Comparison of ENCODE assay signal across 14 cellular contexts in the genomic region with DNA sequence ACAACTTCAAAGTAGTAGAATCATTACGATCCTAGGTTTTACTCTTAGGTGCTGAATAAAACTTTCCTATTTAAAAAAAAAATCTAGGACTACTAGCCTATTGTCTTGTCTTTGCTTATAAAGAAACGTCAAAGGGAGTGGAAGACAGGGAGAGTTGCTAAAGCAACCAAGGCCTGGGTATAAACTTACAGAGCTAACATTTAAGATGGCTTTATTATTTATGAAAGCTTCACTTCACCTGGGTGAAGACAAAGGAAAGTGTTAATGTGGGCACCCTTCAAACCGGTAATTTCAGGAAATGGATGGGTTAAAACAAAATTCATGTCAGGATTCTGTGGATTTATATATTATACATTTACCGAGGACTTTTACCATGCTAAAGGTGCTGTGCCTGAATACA. TPM values are rescaled to one million over a fixed set of nuclear protein-coding genes. Genes with fewer than 3 reads are reported as not detected.
A peak's percentile ranks its signal among the peaks of the same experiment; 100 is the strongest.
DNase-seq lines count a peak whose midpoint lies in the region; ATAC-seq and TF ChIP-seq lines count a peak whose summit lies in the region.
"Had no signal": no experiment of that assay in that cellular context is flagged by ENCODE, and none has a peak within 500 bp of the region (broad histone marks: within the 10 kb centered on the region; RNA-seq: fewer than 3 reads in every experiment).

No MANE protein-coding gene starts in this region.

- no peak overlapping the region for H2AFZ ChIP-seq in Loucy (ENCODE audit: low read length)
- H2AFZ ChIP-seq in mammary epithelial cell (ENCODE audit: low read depth, low read length), result no peak overlapping the region

- H3K36me3 ChIP-seq in BLaER1, result no peaks in the 10 kb centered on the region
- no peaks in the 10 kb centered on the region for H3K36me3 ChIP-seq in Loucy (ENCODE audit: insufficient read depth, low read length)
- H3K36me3 ChIP-seq in mammary epithelial cell (ENCODE audit: insufficient read depth, low read length), result peaks cover 4% of the 10 kb centered on the region
- H3K36me3 ChIP-seq: upper lobe of right lung had no signal

- peak overlapping the region; percentile 61 to 93 (median 90) for H3K4me3 Mint-ChIP-seq in nephron
- no peak overlapping the region for H3K4me3 Mint-ChIP-seq in T-cell

- no peaks in the 10 kb centered on the region for H3K36me3 Mint-ChIP-seq in nephron (ENCODE audit: low read depth)
- H3K36me3 Mint-ChIP-seq in T-cell, result no peaks in the 10 kb centered on the region

- dilution Hi-C loops in mammary epithelial cell (cut with HindIII; ENCODE audit: low sequenced_read_pairs), result no loop called here

- H4K20me1 ChIP-seq in BLaER1, result peaks cover 70% of the 10 kb centered on the region
- H4K20me1 ChIP-seq in Loucy (ENCODE audit: insufficient read depth, low read length, poor library complexity, severe bottlenecking), result peaks cover 21% of the 10 kb centered on the region
- no peaks in the 10 kb centered on the region for H4K20me1 ChIP-seq in mammary epithelial cell (ENCODE audit: insufficient read depth, low read length)

- POLR2A ChIA-PET in T-cell (lab: Charles Lee), result interaction anchor here in 1 of 2 donors (0.5 kb wide), 1 partner anchor 23 kb away, joined by 4 read pairs; no protein-coding TSS in a partner anchor

- intact Hi-C loops in mammary epithelial cell (cut with micrococcal nuclease), result loop anchor here (2.0 kb wide), 1 partner anchor 45 kb away; no protein-coding TSS in a partner anchor

- ATAC-seq in HG03354 (IDR thresholded peaks at IDR 0.05; ENCODE audit: poor library complexity, severe bottlenecking, unreplicated experiment) (no peak), GM18858 (IDR thresholded peaks at IDR 0.05; ENCODE audit: unreplicated experiment) (no peak), T-cell (replicated peaks in 1 of 4) (no peak), HG02870 (IDR thresholded peaks at IDR 0.05; ENCODE audit: unreplicated experiment) (no peak)
- ATAC-seq: upper lobe of right lung had no signal

- no peaks in the 10 kb centered on the region for H3K9me2 ChIP-seq in Loucy (replicated peaks; ENCODE audit: low read depth, low read length)

- H3K4me2 ChIP-seq in BLaER1 (peak overlapping the region; percentile 96), Loucy (ENCODE audit: low read depth, low read length, poor library complexity, severe bottlenecking) (peak overlapping the region; percentile 83), mammary epithelial cell (ENCODE audit: insufficient read depth, low read depth, low read length) (peak overlapping the region; percentile 71)

- BruUV-seq in mammary epithelial cell (replicated peaks; lab: Mats Ljungman, UMichigan), result no TSS peak

- no peak overlapping the region; the same call in 1 of the 2 replicates for H3K27ac ChIP-seq in BLaER1
- peak overlapping the region; percentile 95 for H3K27ac ChIP-seq in mammary epithelial cell (ENCODE audit: insufficient read depth, low read depth, low read length)
- H3K27ac ChIP-seq: upper lobe of right lung had no signal

- H3K27me3 Mint-ChIP-seq in nephron (ENCODE audit: low read depth) (peaks cover 7% of the 10 kb centered on the region), T-cell (no peaks in the 10 kb centered on the region)

- no peaks in the 10 kb centered on the region for H3K9me3 Mint-ChIP-seq in nephron
- H3K9me3 Mint-ChIP-seq in T-cell, result no peaks in the 10 kb centered on the region

- H3K27me3 ChIP-seq in BLaER1 (peaks cover 8% of the 10 kb centered on the region; the same call in 1 of the 2 replicates), Loucy (ENCODE audit: insufficient read depth, low read length, poor library complexity, severe bottlenecking) (no peaks in the 10 kb centered on the region), mammary epithelial cell (ENCODE audit: insufficient read depth, low read length) (no peaks in the 10 kb centered on the region)
- H3K27me3 ChIP-seq: upper lobe of right lung had no signal

- H3K4me3 ChIP-seq in BLaER1 (no peak overlapping the region), Loucy (ENCODE audit: low read length, poor library complexity, severe bottlenecking) (peak overlapping the region; percentile 89), mammary epithelial cell (replicated peaks in 1 of 3; ENCODE audit: insufficient read depth in 1 of 3, low read depth in 2 of 3, low read length in 3 of 3) (peak overlapping the region; percentile 82 to 85 (median 82))

- TF ChIP-seq CTCF in Loucy (conservative IDR thresholded peaks at IDR 0.05; ENCODE audit: low read length) (no peak), mammary epithelial cell (conservative IDR thresholded peaks at IDR 0.05 in 1 of 2, IDR thresholded peaks at IDR 0.05 in 1 of 2; ENCODE audit: extremely low read depth in 1 of 2, insufficient read depth in 1 of 2, low read depth in 1 of 2, low read length in 2 of 2) (no peak), nephron (IDR thresholded peaks at IDR 0.05; ENCODE audit: unreplicated experiment in 3 of 3) (no peak)

- WGBS in mammary epithelial cell (ENCODE audit: low coverage, missing lambda C conversion rate), result 3% methylated on average over 4 of the region's 4 CpGs

- H3K27ac Mint-ChIP-seq in nephron (no peak overlapping the region), T-cell (no peak overlapping the region)

- H3K9ac ChIP-seq in BLaER1 (peak overlapping the region; percentile 78), Loucy (ENCODE audit: low read depth, low read length, poor library complexity, severe bottlenecking) (peak overlapping the region; percentile 76), mammary epithelial cell (ENCODE audit: insufficient read depth, low read length) (peak overlapping the region; percentile 90)

- CTCF ChIA-PET in mammary epithelial cell (lab: Charles Lee; ENCODE audit: low non-redundant PET) (interaction anchor here (0.6 kb wide), 1 partner anchor 119 kb away, joined by 3 read pairs; no protein-coding TSS in a partner anchor), T-cell (lab: Charles Lee) (interaction anchor here in 1 of 2 donors (0.6 kb wide), 1 partner anchor 50 kb away, joined by 5 read pairs; no protein-coding TSS in a partner anchor)

- H3K9me3 ChIP-seq in BLaER1 (no peaks in the 10 kb centered on the region), Loucy (ENCODE audit: insufficient read depth, low read depth, low read length) (no peaks in the 10 kb centered on the region), mammary epithelial cell (replicated peaks; ENCODE audit: insufficient read depth, low read length) (no peaks in the 10 kb centered on the region)
- H3K9me3 ChIP-seq: upper lobe of right lung had no signal

- H3K4me1 ChIP-seq in BLaER1 (peaks cover 64% of the 10 kb centered on the region), Loucy (ENCODE audit: insufficient read depth, low read length, poor library complexity, severe bottlenecking) (peaks cover 35% of the 10 kb centered on the region), mammary epithelial cell (ENCODE audit: insufficient read depth, low read length) (peaks cover 33% of the 10 kb centered on the region)

- H3K4me1 Mint-ChIP-seq in nephron, result peaks cover 44% of the 10 kb centered on the region
- H3K4me1 Mint-ChIP-seq in T-cell, result peaks cover 27 to 33% (median 29%) of the 10 kb centered on the region in 3 donors

- no peak for DNase-seq in mammary epithelial cell
- DNase-seq in T-cell, result no peak
- DNase-seq: central memory CD4-positive, alpha-beta T cell; hippocampal formation; NCI-H2171 treated with DMSO at 0.1 percent for 48 hours; stimulated activated CD4-positive, alpha-beta T cell treated with anti-CD3 and anti-CD28 coated beads, Interleukin-4, amount 100 ng/mL, for 24 hours; SW 1271; upper lobe of right lung had no signal

- in situ Hi-C loops in mammary epithelial cell (cut with MboI; ENCODE audit: low sequenced_read_pairs in 2 of 2), result no loop called here

- H3F3A ChIP-seq in Loucy (ENCODE audit: low read depth), result no peaks in the 10 kb centered on the region

- H3K79me2 ChIP-seq in Loucy (ENCODE audit: insufficient read depth, low read length) (peaks cover 61% of the 10 kb centered on the region), mammary epithelial cell (ENCODE audit: insufficient read depth, low read length) (peaks cover 67% of the 10 kb centered on the region)

RNA-seq across cellular contexts. Expression of gene DUSP14, which starts 2.5 kb away (rescaled TPM):
- total RNA-seq in mammary epithelial cell, result 100 to 1,000 TPM; 121 to 148 TPM
- polyA plus RNA-seq in mammary epithelial cell, result 132 TPM
- 69.3 TPM for polyA minus RNA-seq in mammary epithelial cell
- total RNA-seq in T-cell, result 1 to 10 TPM; 4.0 to 9.6 (median 5.4) TPM

Comparison
In these comparisons a context has a peak if more than half of its experiments do, and no peak if none do; other contexts are left out.
1. H3K4me3 Mint-ChIP-seq: peak in nephron (3 of 3); none in T-cell (0 of 3).
2. RNA of gene DUSP14, which starts 2.5 kb away (total RNA-seq): 121 to 148 TPM in mammary epithelial cell; 4.0 to 9.6 TPM in T-cell; every median in the first group is over 10 times any median in the second.
3. Peak in every context shown above with its lines, with median percentiles within 50 percentile points of each other: H3K4me2 ChIP-seq and H3K9ac ChIP-seq.